Comparison of ENCODE assay signal across 8 cellular contexts in the genomic region with DNA sequence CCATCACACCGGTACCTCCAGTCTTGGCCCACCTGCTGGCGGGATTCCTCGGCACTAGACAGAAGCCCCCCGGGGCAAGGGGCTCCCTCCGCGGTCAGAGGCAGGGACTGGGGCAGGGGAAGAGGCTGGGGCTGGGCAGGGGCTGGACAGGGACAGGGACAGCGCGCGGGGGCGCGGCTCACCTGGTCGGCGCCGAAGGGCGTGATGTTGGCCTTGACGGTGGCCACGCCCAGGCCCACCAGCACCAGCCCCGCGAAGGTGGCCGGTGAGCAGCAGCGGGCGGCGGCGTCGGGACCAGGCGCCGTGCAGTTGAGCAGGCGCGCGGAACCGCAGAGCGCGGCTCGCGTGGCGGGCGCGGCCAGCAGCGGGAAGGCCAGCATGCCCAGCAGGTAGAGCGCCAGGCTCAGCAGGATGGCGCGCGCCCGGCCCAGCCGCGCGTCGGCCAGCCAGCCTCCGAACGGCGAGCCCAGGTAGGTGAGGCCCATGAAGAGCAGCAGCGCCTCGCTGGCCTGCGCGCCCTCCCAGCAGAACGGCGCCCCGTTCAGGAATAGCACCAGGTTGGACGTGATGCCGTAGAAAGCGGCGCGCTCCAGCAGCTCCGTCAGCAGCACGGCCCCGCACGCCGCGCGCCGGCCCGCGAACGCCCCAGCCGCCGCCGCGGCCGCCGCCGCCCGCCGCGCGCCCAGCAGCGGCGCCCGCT. TPM values are rescaled to one million over a fixed set of nuclear protein-coding genes. Genes with fewer than 3 reads are reported as not detected.
DNase-seq lines count a peak whose midpoint lies in the region; ATAC-seq, FAIRE-seq and TF ChIP-seq lines count a peak whose summit lies in the region.

No MANE protein-coding gene starts in this region.

- POLR2A ChIA-PET in activated CD8-positive, alpha-beta T cell treated with anti-CD3 and anti-CD28 coated beads, Interleukin-2, amount 10 ng/mL, durations not matched to agents 7 days and 5 days (lab: Charles Lee), result interaction anchor here (1.0 to 1.5 kb wide), 4 partner anchors 14 to 93 kb away, joined by 4 to 7 read pairs (median 4); no protein-coding TSS in a partner anchor

- no peaks in the 10 kb centered on the region for H3K27me3 ChIP-seq in HUES48 (ENCODE audit: control insufficient read depth, insufficient read depth, low read length)
- no peaks in the 10 kb centered on the region for H3K27me3 ChIP-seq in prostate gland (replicated peaks; ENCODE audit: insufficient read depth)

- peaks cover 13% of the 10 kb centered on the region for H3K4me1 ChIP-seq in HUES48 (ENCODE audit: control insufficient read depth, insufficient read depth, low read length)
- H3K4me1 ChIP-seq in prostate gland (replicated peaks), result peaks cover 10% of the 10 kb centered on the region

- CTCF ChIA-PET in activated CD8-positive, alpha-beta T cell treated with anti-CD3 and anti-CD28 coated beads, Interleukin-2, amount 10 ng/mL, durations not matched to agents 7 days and 5 days (lab: Charles Lee), result no interaction called here

- TF ChIP-seq CTCF in GM13976 (IDR thresholded peaks at IDR 0.05; ENCODE audit: borderline replicate concordance, control extremely low read depth, extremely low read depth, insufficient read depth, missing control alignments) (peak; percentile 6), prostate gland (IDR thresholded peaks at IDR 0.05) (no peak)

- DNase-seq in GM13976 (ENCODE audit: low spot score), result peak; percentile 43
- DNase-seq in activated CD8-positive, alpha-beta T cell treated with anti-CD3 and anti-CD28 coated beads, Interleukin-2, amount 10 ng/mL, durations not matched to agents 7 days and 5 days, result peak; percentile 23
- DNase-seq in germinal center (ENCODE audit: low spot score), result peak; percentile 35
- peak; percentile 28 for DNase-seq in prostate gland (ENCODE audit: low spot score)
- DNase-seq in G401 (ENCODE audit: low spot score), result no peak
- no peak for DNase-seq in GM19239 (ENCODE audit: insufficient read length, low spot score)

- TF ChIP-seq POLR2A in prostate gland (IDR thresholded peaks at IDR 0.05), result peak; percentile 9

- in situ Hi-C loops in GM13976 (cut with MboI; ENCODE audit: low sequenced_read_pairs, unreplicated experiment), result no loop called here
- in situ Hi-C loops in G401 (cut with HindIII; ENCODE audit: low sequenced_read_pairs), result no loop called here

- 1% methylated on average over 39 of the region's 88 CpGs for WGBS in prostate gland

- intact Hi-C loops in prostate gland (cut with DNase I), result loop anchor here (5.0 kb wide), 1 partner anchor 141 kb away; no protein-coding TSS in a partner anchor

- peaks cover 39% of the 10 kb centered on the region for H3K4me1 Mint-ChIP-seq in activated CD8-positive, alpha-beta T cell treated with anti-CD3 and anti-CD28 coated beads, Interleukin-2, amount 10 ng/mL, durations not matched to agents 7 days and 5 days (ENCODE audit: low read depth)

- H3K27ac ChIP-seq in HUES48 (ENCODE audit: low read depth, low read length), result peak overlapping the region; percentile 87
- peak overlapping the region; percentile 69 to 78 for H3K27ac ChIP-seq in prostate gland

- no peaks in the 10 kb centered on the region for H3K27me3 Mint-ChIP-seq in activated CD8-positive, alpha-beta T cell treated with anti-CD3 and anti-CD28 coated beads, Interleukin-2, amount 10 ng/mL, durations not matched to agents 7 days and 5 days (ENCODE audit: low read depth)

- H3K4me3 ChIP-seq in HUES48 (ENCODE audit: low read depth, low read length) (peak overlapping the region; percentile 97), prostate gland (peak overlapping the region; percentile 81 to 84)

- no peak for FAIRE-seq in GM19239 (lab: Jason Lieb, UNC)

- H3K9me3 ChIP-seq in HUES48 (ENCODE audit: control insufficient read depth, insufficient read depth, low read length), result no peaks in the 10 kb centered on the region
- H3K9me3 ChIP-seq in prostate gland, result no peaks in the 10 kb centered on the region

- H3K9me3 Mint-ChIP-seq in activated CD8-positive, alpha-beta T cell treated with anti-CD3 and anti-CD28 coated beads, Interleukin-2, amount 10 ng/mL, durations not matched to agents 7 days and 5 days (ENCODE audit: insufficient read depth), result no peaks in the 10 kb centered on the region

- peak overlapping the region; percentile 86 for H3K4me3 Mint-ChIP-seq in activated CD8-positive, alpha-beta T cell treated with anti-CD3 and anti-CD28 coated beads, Interleukin-2, amount 10 ng/mL, durations not matched to agents 7 days and 5 days

- ATAC-seq in GM21529 (IDR thresholded peaks at IDR 0.05; ENCODE audit: unreplicated experiment), result peak; percentile 12
- ATAC-seq in activated CD8-positive, alpha-beta T cell treated with anti-CD3 and anti-CD28 coated beads, Interleukin-2, amount 10 ng/mL, durations not matched to agents 7 days and 5 days, result peak; percentile 49

- H3K36me3 ChIP-seq in HUES48 (ENCODE audit: control insufficient read depth, insufficient read depth, low read length), result peaks cover 17% of the 10 kb centered on the region
- H3K36me3 ChIP-seq in prostate gland, result no peaks in the 10 kb centered on the region

- H3K36me3 Mint-ChIP-seq in activated CD8-positive, alpha-beta T cell treated with anti-CD3 and anti-CD28 coated beads, Interleukin-2, amount 10 ng/mL, durations not matched to agents 7 days and 5 days (ENCODE audit: low read depth), result peaks cover 18% of the 10 kb centered on the region

- H3K27ac Mint-ChIP-seq in activated CD8-positive, alpha-beta T cell treated with anti-CD3 and anti-CD28 coated beads, Interleukin-2, amount 10 ng/mL, durations not matched to agents 7 days and 5 days, result peak overlapping the region; percentile 83

- peak overlapping the region; percentile 93 for H3K9ac ChIP-seq in HUES48 (ENCODE audit: low read depth, low read length)

RNA-seq across cellular contexts. Expression of a gene that starts 0.4 kb away (rescaled TPM):
- 10 to 100 TPM; 23.2 to 23.8 TPM for total RNA-seq in activated CD8-positive, alpha-beta T cell treated with anti-CD3 and anti-CD28 coated beads, Interleukin-2, amount 10 ng/mL, durations not matched to agents 7 days and 5 days
- 10 to 100 TPM; 33.5 to 51.5 TPM for total RNA-seq in prostate gland
- total RNA-seq in G401 (2014; rRNA removed; shearing (Covaris generic)), result 32.8 and 48.6 TPM in 2 replicates

RNA-seq across cellular contexts. Expression of a gene that starts 29.9 kb away (rescaled TPM):
- not detected for total RNA-seq in activated CD8-positive, alpha-beta T cell treated with anti-CD3 and anti-CD28 coated beads, Interleukin-2, amount 10 ng/mL, durations not matched to agents 7 days and 5 days
- total RNA-seq in prostate gland, result 1 to 10 TPM in 1 of 2 donors, not detected in 1; 1.9 TPM
- total RNA-seq in G401 (2014; rRNA removed; shearing (Covaris generic)), result 0.14 and 1.5 TPM in 2 replicates

Comparison
In these comparisons a context has a peak if more than half of its experiments do, and no peak if none do; other contexts are left out.
1. DNase-seq: peak in GM13976 (single experiment), activated CD8-positive, alpha-beta T cell treated with anti-CD3 and anti-CD28 coated beads, Interleukin-2, amount 10 ng/mL, durations not matched to agents 7 days and 5 days (single experiment), germinal center (single experiment) and prostate gland (single experiment); none in G401 (single experiment) and GM19239 (single experiment).